In genomic region chr2:10285578-10286198, GRCh38 we compare ENCODE assay signal across 7 cellular contexts.
DNase-seq lines count a peak whose midpoint lies in the region; ATAC-seq, FAIRE-seq and TF ChIP-seq lines count a peak whose summit lies in the region.

No MANE protein-coding gene starts in this region.

- TF ChIP-seq CTCF in RWPE2 (IDR thresholded peaks at IDR 0.05; ENCODE audit: poor library complexity, severe bottlenecking) (no peak), neutrophil (IDR thresholded peaks at IDR 0.05) (no peak)

- H3K4me1 ChIP-seq in RWPE2 (ENCODE audit: insufficient read depth, poor library complexity, severe bottlenecking) (peaks cover 48% of the 10 kb centered on the region), neutrophil (ENCODE audit: control insufficient read depth in 1 of 2, insufficient read depth in 1 of 2, low read depth in 1 of 2, low read length in 1 of 2) (peaks cover 15 to 19% of the 10 kb centered on the region in 2 experiments)

- H3K9me3 ChIP-seq in RWPE2 (ENCODE audit: severe bottlenecking), result no peaks in the 10 kb centered on the region
- H3K9me3 ChIP-seq in neutrophil, result no peaks in the 10 kb centered on the region

- TF ChIP-seq POLR2A in H54 (IDR thresholded peaks at IDR 0.05; ENCODE audit: low read depth, low read length), result peak; percentile 21; the same call in 1 of the 2 replicates

- H3K27me3 ChIP-seq in RWPE2 (ENCODE audit: insufficient read depth, poor library complexity, severe bottlenecking) (no peaks in the 10 kb centered on the region), neutrophil (no peaks in the 10 kb centered on the region)

- H3K4me3 ChIP-seq in RWPE2 (ENCODE audit: severe bottlenecking) (no peak overlapping the region), neutrophil (ENCODE audit: low read depth in 1 of 2, low read length in 1 of 2) (peak overlapping the region; percentile 25 to 53)

- DNase-seq in H54 (ENCODE audit: insufficient read length, low spot score), result peak; percentile 86
- DNase-seq in RWPE2 (ENCODE audit: low spot score), result no peak
- DNase-seq in fibroblast of peridontal ligament (ENCODE audit: extremely low read depth), result peak; percentile 59

- peak overlapping the region; percentile 71 for H3K27ac ChIP-seq in RWPE2 (ENCODE audit: poor library complexity, severe bottlenecking)
- H3K27ac ChIP-seq in neutrophil, result peak overlapping the region; percentile 74

- H3K36me3 ChIP-seq in RWPE2 (ENCODE audit: low read depth), result no peaks in the 10 kb centered on the region
- H3K36me3 ChIP-seq in neutrophil, result no peaks in the 10 kb centered on the region

- ATAC-seq in RWPE2 (ENCODE audit: low read depth), result peak; percentile 17
- no peak for ATAC-seq in HG02798 (IDR thresholded peaks at IDR 0.05; ENCODE audit: poor library complexity, unreplicated experiment)
- ATAC-seq in GM18868 (IDR thresholded peaks at IDR 0.05; ENCODE audit: unreplicated experiment), result no peak
- ATAC-seq in HG03520 (IDR thresholded peaks at IDR 0.05; ENCODE audit: unreplicated experiment), result no peak

- FAIRE-seq in H54 (lab: Jason Lieb, UNC), result peak; percentile 65
